8 cellular contexts compared by ENCODE assay signal in the genomic region with DNA sequence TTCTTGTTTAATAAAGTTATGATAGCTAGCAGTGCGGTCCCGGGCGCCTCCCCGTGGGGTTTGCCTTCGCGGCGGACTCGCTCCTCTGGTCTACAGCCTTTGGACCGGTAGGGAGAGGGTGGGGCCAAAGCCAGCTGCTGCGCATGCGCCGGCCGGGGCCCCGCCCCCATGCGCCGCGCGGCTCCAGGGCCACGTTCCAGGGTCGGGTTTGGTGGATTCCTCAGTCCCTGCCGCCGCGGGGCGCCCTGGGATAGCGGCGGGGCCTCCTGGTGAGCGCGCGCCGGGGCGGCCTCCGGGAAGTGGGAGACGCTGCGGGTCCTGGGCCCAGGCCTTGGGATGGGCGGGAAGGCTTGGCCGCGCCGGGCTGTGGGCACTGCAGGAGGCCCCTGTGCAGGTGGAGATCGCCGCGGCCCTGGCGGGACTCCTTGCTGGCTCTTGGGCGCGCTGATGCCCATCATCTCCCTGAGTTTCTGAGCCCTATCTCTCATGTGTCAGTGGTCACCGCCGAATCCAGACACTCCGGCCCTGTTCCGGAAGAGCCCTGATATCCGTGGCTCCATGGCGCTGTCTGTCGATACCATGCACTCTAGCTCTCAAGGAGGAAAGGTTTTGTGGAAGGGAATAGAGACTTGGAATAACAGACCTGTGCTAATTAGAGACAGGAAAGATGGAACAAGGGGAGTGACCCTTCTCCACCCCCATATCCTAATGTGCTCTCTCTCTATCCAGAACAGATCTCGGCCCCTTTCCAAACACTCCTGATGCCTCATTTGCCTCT. TPM values are rescaled to one million over a fixed set of nuclear protein-coding genes. Genes with fewer than 3 reads are reported as not detected.
A peak's percentile ranks its signal among the peaks of the same experiment; 100 is the strongest.
DNase-seq lines count a peak whose midpoint lies in the region; ATAC-seq and TF ChIP-seq lines count a peak whose summit lies in the region.

A gene (plus strand): TSS at position 163 of the 778 bp plus-strand sequence. CDS start 599 bp downstream, at position 762.

- H3K4me1 Mint-ChIP-seq in activated T-cell treated with anti-CD3 and anti-CD28 coated beads, Interleukin-2, amount 50 U/mL, for 24 hours (ENCODE audit: low read depth), result peaks cover 47% of the 10 kb centered on the region
- peaks cover 48% of the 10 kb centered on the region for H3K4me1 Mint-ChIP-seq in stimulated activated effector memory CD8-positive, alpha-beta T cell treated with anti-CD3 and anti-CD28 coated beads, Interleukin-12 subunit alpha, Interleukin-12 subunit beta, amount 100 ng/mL, for 72 hours

- peak within 1 kb of the TSS; percentile 94 for H3K27ac Mint-ChIP-seq in activated T-cell treated with anti-CD3 and anti-CD28 coated beads, Interleukin-2, amount 50 U/mL, for 24 hours
- peak within 1 kb of the TSS; percentile 94 for H3K27ac Mint-ChIP-seq in stimulated activated effector memory CD8-positive, alpha-beta T cell treated with anti-CD3 and anti-CD28 coated beads, Interleukin-12 subunit alpha, Interleukin-12 subunit beta, amount 100 ng/mL, for 72 hours

- H3K9ac ChIP-seq in PC-3 (ENCODE audit: low read length), result peak within 1 kb of the TSS; percentile 87

- no peaks in the 10 kb centered on the region for H3K27me3 Mint-ChIP-seq in activated T-cell treated with anti-CD3 and anti-CD28 coated beads, Interleukin-2, amount 50 U/mL, for 24 hours

- peak within 1 kb of the TSS; percentile 78 for H2AFZ ChIP-seq in PC-3 (ENCODE audit: low read length)

- H3K27me3 ChIP-seq in PC-3 (ENCODE audit: low read length), result no peaks in the 10 kb centered on the region

- no peaks in the 10 kb centered on the region for H3K9me3 ChIP-seq in PC-3 (ENCODE audit: low read length)

- H3K4me1 ChIP-seq in PC-3 (ENCODE audit: insufficient read depth, low read length), result peaks cover 28% of the 10 kb centered on the region

- peaks cover 92% of the 10 kb centered on the region for H3K36me3 Mint-ChIP-seq in activated T-cell treated with anti-CD3 and anti-CD28 coated beads, Interleukin-2, amount 50 U/mL, for 24 hours (ENCODE audit: low read depth)
- peaks cover 65% of the 10 kb centered on the region for H3K36me3 Mint-ChIP-seq in stimulated activated effector memory CD8-positive, alpha-beta T cell treated with anti-CD3 and anti-CD28 coated beads, Interleukin-12 subunit alpha, Interleukin-12 subunit beta, amount 100 ng/mL, for 72 hours

- POLR2A ChIA-PET in PC-3 (lab: Charles Lee; ENCODE audit: unreplicated experiment), result interaction anchor here (0.6 kb wide), 1 partner anchor 171 kb away, joined by 6 read pairs; no protein-coding TSS in a partner anchor

- TF ChIP-seq EP300 in Ishikawa (IDR thresholded peaks at IDR 0.05; ENCODE audit: borderline replicate concordance), result peak; percentile 59; the same call in 1 of the 2 replicates

- peaks cover 11% of the 10 kb centered on the region for H3K79me2 ChIP-seq in PC-3 (ENCODE audit: low read length)

- TF ChIP-seq RAD21 in Ishikawa (IDR thresholded peaks at IDR 0.05; ENCODE audit: low read depth), result peak; percentile 42; the same call in 1 of the 2 replicates

- TF ChIP-seq CTCF in PC-3 (conservative IDR thresholded peaks at IDR 0.05; ENCODE audit: low read depth, low read length), result peak; percentile 50

- H4K20me1 ChIP-seq in PC-3 (ENCODE audit: low read length), result no peaks in the 10 kb centered on the region

- H3K4me3 Mint-ChIP-seq in activated T-cell treated with anti-CD3 and anti-CD28 coated beads, Interleukin-2, amount 50 U/mL, for 24 hours, result peak within 1 kb of the TSS; percentile 92
- H3K4me3 Mint-ChIP-seq in stimulated activated effector memory CD8-positive, alpha-beta T cell treated with anti-CD3 and anti-CD28 coated beads, Interleukin-12 subunit alpha, Interleukin-12 subunit beta, amount 100 ng/mL, for 72 hours, result peak within 1 kb of the TSS; percentile 85

- peak within 1 kb of the TSS; percentile 67 for H3K4me3 ChIP-seq in PC-3 (ENCODE audit: low read length)

- DNase-seq in DMS153 treated with DMSO at 0.1 percent for 48 hours (lab: John Stamatoyannopoulos, UW; ENCODE audit: unreplicated experiment) (peak; percentile 83), PC-3 (peak; percentile 97), myocyte (ENCODE audit: low read depth) (peak; percentile 93)
- peak; percentile 94 for DNase-seq in activated T-cell treated with anti-CD3 and anti-CD28 coated beads, Interleukin-2, amount 50 U/mL, for 24 hours
- peak; percentile 91 to 95 for DNase-seq in stimulated activated effector memory CD8-positive, alpha-beta T cell treated with anti-CD3 and anti-CD28 coated beads, Interleukin-12 subunit alpha, Interleukin-12 subunit beta, amount 100 ng/mL, for 72 hours (ENCODE audit: low spot score in 2 of 2)

- no peaks in the 10 kb centered on the region for H3K9me2 ChIP-seq in PC-3 (replicated peaks; ENCODE audit: low read length)

- TSS peak; percentile 78 for BruUV-seq in PC-3 (replicated peaks; lab: Mats Ljungman, UMichigan)

- peak within 1 kb of the TSS; percentile 51 for H3K27ac ChIP-seq in PC-3 (ENCODE audit: low read length)

- CTCF ChIA-PET in PC-3 (lab: Charles Lee), result interaction anchor here (0.5 to 3.6 kb wide), 19 partner anchors 29 to 447 kb away, joined by 3 to 48 read pairs (median 4); a partner anchor contains a TSS

- H3K4me2 ChIP-seq in PC-3 (ENCODE audit: low read length), result peak within 1 kb of the TSS; percentile 89

- no peaks in the 10 kb centered on the region for H3K9me3 Mint-ChIP-seq in activated T-cell treated with anti-CD3 and anti-CD28 coated beads, Interleukin-2, amount 50 U/mL, for 24 hours
- H3K9me3 Mint-ChIP-seq in stimulated activated effector memory CD8-positive, alpha-beta T cell treated with anti-CD3 and anti-CD28 coated beads, Interleukin-12 subunit alpha, Interleukin-12 subunit beta, amount 100 ng/mL, for 72 hours, result no peaks in the 10 kb centered on the region

- intact Hi-C loops in PC-3 (cut with micrococcal nuclease), result loop anchor here (1.0 kb wide), 2 partner anchors 29 to 86 kb away; no protein-coding TSS in a partner anchor

- ATAC-seq in GM21526 (IDR thresholded peaks at IDR 0.05; ENCODE audit: low FRiP score, unreplicated experiment) (peak; percentile 74), PC-3 (peak; percentile 87), esophagus mucosa (peak; percentile 94)
- peak; percentile 95 for ATAC-seq in stimulated activated effector memory CD8-positive, alpha-beta T cell treated with anti-CD3 and anti-CD28 coated beads, Interleukin-12 subunit alpha, Interleukin-12 subunit beta, amount 100 ng/mL, for 72 hours

- peaks cover 11% of the 10 kb centered on the region; the same call in 1 of the 2 replicates for H3K36me3 ChIP-seq in PC-3 (ENCODE audit: low read depth, low read length)

- H3F3A ChIP-seq in PC-3 (ENCODE audit: low read length, unreplicated experiment), result no peaks in the 10 kb centered on the region

TF ChIP-seq in Ishikawa, 13 proteins besides CTCF, POLR2A, EP300 and RAD21 (continues in another document):
- TF ChIP-seq NFIC (IDR thresholded peaks at IDR 0.05), result peak; percentile 36; the same call in 1 of the 2 replicates
- TF ChIP-seq, protein P1, sequence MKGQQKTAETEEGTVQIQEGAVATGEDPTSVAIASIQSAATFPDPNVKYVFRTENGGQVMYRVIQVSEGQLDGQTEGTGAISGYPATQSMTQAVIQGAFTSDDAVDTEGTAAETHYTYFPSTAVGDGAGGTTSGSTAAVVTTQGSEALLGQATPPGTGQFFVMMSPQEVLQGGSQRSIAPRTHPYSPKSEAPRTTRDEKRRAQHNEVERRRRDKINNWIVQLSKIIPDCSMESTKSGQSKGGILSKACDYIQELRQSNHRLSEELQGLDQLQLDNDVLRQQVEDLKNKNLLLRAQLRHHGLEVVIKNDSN (IDR thresholded peaks at IDR 0.05), result no peak
- peak; percentile 18; the same call in 1 of the 2 replicates for TF ChIP-seq YY1 (IDR thresholded peaks at IDR 0.05; ENCODE audit: low read depth)
- TF ChIP-seq, protein P2, sequence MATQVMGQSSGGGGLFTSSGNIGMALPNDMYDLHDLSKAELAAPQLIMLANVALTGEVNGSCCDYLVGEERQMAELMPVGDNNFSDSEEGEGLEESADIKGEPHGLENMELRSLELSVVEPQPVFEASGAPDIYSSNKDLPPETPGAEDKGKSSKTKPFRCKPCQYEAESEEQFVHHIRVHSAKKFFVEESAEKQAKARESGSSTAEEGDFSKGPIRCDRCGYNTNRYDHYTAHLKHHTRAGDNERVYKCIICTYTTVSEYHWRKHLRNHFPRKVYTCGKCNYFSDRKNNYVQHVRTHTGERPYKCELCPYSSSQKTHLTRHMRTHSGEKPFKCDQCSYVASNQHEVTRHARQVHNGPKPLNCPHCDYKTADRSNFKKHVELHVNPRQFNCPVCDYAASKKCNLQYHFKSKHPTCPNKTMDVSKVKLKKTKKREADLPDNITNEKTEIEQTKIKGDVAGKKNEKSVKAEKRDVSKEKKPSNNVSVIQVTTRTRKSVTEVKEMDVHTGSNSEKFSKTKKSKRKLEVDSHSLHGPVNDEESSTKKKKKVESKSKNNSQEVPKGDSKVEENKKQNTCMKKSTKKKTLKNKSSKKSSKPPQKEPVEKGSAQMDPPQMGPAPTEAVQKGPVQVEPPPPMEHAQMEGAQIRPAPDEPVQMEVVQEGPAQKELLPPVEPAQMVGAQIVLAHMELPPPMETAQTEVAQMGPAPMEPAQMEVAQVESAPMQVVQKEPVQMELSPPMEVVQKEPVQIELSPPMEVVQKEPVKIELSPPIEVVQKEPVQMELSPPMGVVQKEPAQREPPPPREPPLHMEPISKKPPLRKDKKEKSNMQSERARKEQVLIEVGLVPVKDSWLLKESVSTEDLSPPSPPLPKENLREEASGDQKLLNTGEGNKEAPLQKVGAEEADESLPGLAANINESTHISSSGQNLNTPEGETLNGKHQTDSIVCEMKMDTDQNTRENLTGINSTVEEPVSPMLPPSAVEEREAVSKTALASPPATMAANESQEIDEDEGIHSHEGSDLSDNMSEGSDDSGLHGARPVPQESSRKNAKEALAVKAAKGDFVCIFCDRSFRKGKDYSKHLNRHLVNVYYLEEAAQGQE (IDR thresholded peaks at IDR 0.05; ENCODE audit: low read depth), result no peak
- peak; percentile 66; the same call in 1 of the 2 replicates for TF ChIP-seq TAF1 (IDR thresholded peaks at IDR 0.05; ENCODE audit: low read depth)
- 0 out of 2 replicates have a peak, but pooled peaks have one; percentile 2 for TF ChIP-seq EGR1 (IDR thresholded peaks at IDR 0.05)
- TF ChIP-seq, protein P3, sequence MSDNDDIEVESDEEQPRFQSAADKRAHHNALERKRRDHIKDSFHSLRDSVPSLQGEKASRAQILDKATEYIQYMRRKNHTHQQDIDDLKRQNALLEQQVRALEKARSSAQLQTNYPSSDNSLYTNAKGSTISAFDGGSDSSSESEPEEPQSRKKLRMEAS (IDR thresholded peaks at IDR 0.05), result peak; percentile 86; the same call in 1 of the 2 replicates
- peak; percentile 67; the same call in 1 of the 2 replicates for TF ChIP-seq TEAD4 (IDR thresholded peaks at IDR 0.05)
- TF ChIP-seq CREB1 (IDR thresholded peaks at IDR 0.05; ENCODE audit: low read depth), result no peak
- peak; percentile 66; the same call in 1 of the 2 replicates for TF ChIP-seq TCF12 (IDR thresholded peaks at IDR 0.05; ENCODE audit: low read depth)
- TF ChIP-seq CEBPB (IDR thresholded peaks at IDR 0.05), result no peak; the same call in 1 of the 2 replicates
- TF ChIP-seq ZBTB7A (IDR thresholded peaks at IDR 0.05; ENCODE audit: low read depth), result 0 out of 2 replicates have a peak, but pooled peaks have one; percentile 23

RNA-seq across cellular contexts. Expression of the gene that starts here (rescaled TPM):
- total RNA-seq in PC-3 (2014; rRNA removed), result 66.5 and 87.8 TPM in 2 replicates
- 26.3 TPM for total RNA-seq in esophagus mucosa
- total RNA-seq in myocyte, result 21.3 and 21.7 TPM in 2 replicates
- 27.1 TPM for polyA plus RNA-seq in myocyte (2012)

Comparison
In these comparisons a context has a peak if more than half of its experiments do, and no peak if none do; other contexts are left out.
1. Peak in every context shown above with its lines: DNase-seq, ATAC-seq, H3K4me3 ChIP-seq and H3K27ac ChIP-seq.